11 cellular contexts compared by ENCODE assay signal in genomic region chr3:8554725-8555621, GRCh38. TPM values are rescaled to one million over a fixed set of nuclear protein-coding genes. Genes with fewer than 3 reads are reported as not detected.
DNase-seq lines count a peak whose midpoint lies in the region; ATAC-seq and TF ChIP-seq lines count a peak whose summit lies in the region.
"Had no signal": no experiment of that assay in that cellular context is flagged by ENCODE, and none has a peak within 500 bp of the region (broad histone marks: within the 10 kb centered on the region; RNA-seq: fewer than 3 reads in every experiment).

No MANE protein-coding gene starts in this region.

- no peaks in the 10 kb centered on the region for H3K9me3 Mint-ChIP-seq in natural killer cell

- H3K27ac ChIP-seq in right cardiac atrium (ENCODE audit: low read length) (peak overlapping the region; percentile 51), skeletal muscle tissue (ENCODE audit: low read depth, low read length) (peak overlapping the region; percentile 78)

- H3K27me3 ChIP-seq in adipocyte (replicated peaks; ENCODE audit: control insufficient read depth, insufficient read depth, low read length): no peaks in the 10 kb centered on the region
- H3K27me3 ChIP-seq in right cardiac atrium (ENCODE audit: control insufficient read depth, insufficient read depth): no peaks in the 10 kb centered on the region
- no peaks in the 10 kb centered on the region for H3K27me3 ChIP-seq in skeletal muscle tissue (ENCODE audit: control insufficient read depth in 3 of 3, insufficient read depth in 3 of 3, low read length in 3 of 3)

- WGBS in right cardiac atrium: 67% methylated on average over 19 of the region's 19 CpGs

- ATAC-seq in right cardiac atrium (peak; percentile 36 to 38), natural killer cell (no peak)

- H3K4me3 ChIP-seq in adipocyte (ENCODE audit: low read length): peak overlapping the region; percentile 10
- no peak overlapping the region for H3K4me3 ChIP-seq in right cardiac atrium (ENCODE audit: low read length)
- peak overlapping the region in 1 of 3 donors; percentile 3 for H3K4me3 ChIP-seq in skeletal muscle tissue (ENCODE audit: low read length in 3 of 3)

- peaks cover 78% of the 10 kb centered on the region for H3K4me1 ChIP-seq in adipocyte (ENCODE audit: control insufficient read depth, insufficient read depth, low read length)
- H3K4me1 ChIP-seq in right cardiac atrium (ENCODE audit: control insufficient read depth, insufficient read depth, low read length): peaks cover 11% of the 10 kb centered on the region
- peaks cover 84 to 94% (median 94%) of the 10 kb centered on the region in 3 donors for H3K4me1 ChIP-seq in skeletal muscle tissue (ENCODE audit: control insufficient read depth in 3 of 3, insufficient read depth in 3 of 3, low read length in 3 of 3)

- H3K4me1 Mint-ChIP-seq in natural killer cell: no peaks in the 10 kb centered on the region
- H3K4me1 Mint-ChIP-seq: naive B cell had no signal

- H3K36me3 Mint-ChIP-seq in natural killer cell: no peaks in the 10 kb centered on the region
- H3K36me3 Mint-ChIP-seq: naive B cell had no signal

- H3K9me3 ChIP-seq in adipocyte (ENCODE audit: control insufficient read depth, low read length): no peaks in the 10 kb centered on the region
- no peaks in the 10 kb centered on the region for H3K9me3 ChIP-seq in right cardiac atrium (ENCODE audit: control insufficient read depth, low read length)
- no peaks in the 10 kb centered on the region for H3K9me3 ChIP-seq in skeletal muscle tissue (ENCODE audit: control insufficient read depth in 3 of 3, low read length in 3 of 3)

- no peaks in the 10 kb centered on the region for H3K27me3 Mint-ChIP-seq in natural killer cell (ENCODE audit: low read depth in 2 of 2)
- H3K27me3 Mint-ChIP-seq: naive B cell had no signal

- peak overlapping the region; percentile 70 for H3K9ac ChIP-seq in adipocyte (ENCODE audit: low read length)
- peak overlapping the region in 2 of 3 donors; percentile 33 to 47 for H3K9ac ChIP-seq in skeletal muscle tissue (ENCODE audit: low read depth in 1 of 3, low read length in 3 of 3)

- no peak overlapping the region for H3K27ac Mint-ChIP-seq in natural killer cell
- H3K27ac Mint-ChIP-seq: naive B cell had no signal

- TF ChIP-seq CTCF in natural killer cell (IDR thresholded peaks at IDR 0.05): no peak

- peak; percentile 82 for DNase-seq in GM04504 (ENCODE audit: low read depth)
- peak; percentile 87 for DNase-seq in adipocyte (ENCODE audit: low read depth)
- peak; percentile 63 to 87 (median 80) for DNase-seq in right cardiac atrium
- no peak for DNase-seq in natural killer cell
- no peak for DNase-seq in stimulated activated naive CD4-positive, alpha-beta T cell treated with Interleukin-2 at 50 U/mL for 16 hours (lab: John Stamatoyannopoulos, UW)
- no peak for DNase-seq in NCI-H128 (lab: John Stamatoyannopoulos, UW; ENCODE audit: unreplicated experiment)
- no peak for DNase-seq in superior temporal gyrus (ENCODE audit: extremely low spot score)
- DNase-seq: activated CD4-positive, CD25-positive, alpha-beta regulatory T cell; naive B cell; NCI-H2081 treated with DMSO at 0.1 percent for 48 hours had no signal

- intact Hi-C loops in right cardiac atrium (cut with DNase I) (loop anchor here in 1 of 4 donors (10.0 kb wide), 1 partner anchor 50 kb away; the partner anchor contains the start of gene LMCD1), natural killer cell (cut with micrococcal nuclease) (no loop called here)

- H3K36me3 ChIP-seq in adipocyte (ENCODE audit: control insufficient read depth, insufficient read depth, low read length, severe bottlenecking) (peaks cover 64% of the 10 kb centered on the region), skeletal muscle tissue (ENCODE audit: control insufficient read depth in 3 of 3, insufficient read depth in 3 of 3, low read length in 3 of 3) (peaks cover 54 to 60% (median 58%) of the 10 kb centered on the region in 3 donors)

- no peak overlapping the region for H3K4me3 Mint-ChIP-seq in natural killer cell

RNA-seq across cellular contexts. Expression of gene LMCD1, which starts 53.4 kb away (rescaled TPM):
- total RNA-seq in right cardiac atrium: 10 to 100 TPM; 45.6 to 57.8 (median 55.4) TPM
- 43.4 TPM for polyA plus RNA-seq in right cardiac atrium
- 35.0 TPM for total RNA-seq in skeletal muscle tissue
- total RNA-seq in natural killer cell: not detected

Comparison
In these comparisons a context has a peak if more than half of its experiments do, and no peak if none do; other contexts are left out.
1. DNase-seq: peak in GM04504 (single experiment), adipocyte (single experiment) and right cardiac atrium (3 of 3); none in natural killer cell (single experiment), stimulated activated naive CD4-positive, alpha-beta T cell treated with Interleukin-2 at 50 U/mL for 16 hours (single experiment), NCI-H128 (single experiment) and superior temporal gyrus (single experiment).
2. ATAC-seq: peak in right cardiac atrium (2 of 2); none in natural killer cell (0 of 3).
3. RNA of gene LMCD1, which starts 53.4 kb away (total RNA-seq): 45.6 to 57.8 TPM in right cardiac atrium and 35.0 TPM in skeletal muscle tissue (single experiment); not detected in natural killer cell; every median in the first group is over 10 times any median in the second.